Comparison of ENCODE assay signal across 21 cellular contexts in the genomic region with DNA sequence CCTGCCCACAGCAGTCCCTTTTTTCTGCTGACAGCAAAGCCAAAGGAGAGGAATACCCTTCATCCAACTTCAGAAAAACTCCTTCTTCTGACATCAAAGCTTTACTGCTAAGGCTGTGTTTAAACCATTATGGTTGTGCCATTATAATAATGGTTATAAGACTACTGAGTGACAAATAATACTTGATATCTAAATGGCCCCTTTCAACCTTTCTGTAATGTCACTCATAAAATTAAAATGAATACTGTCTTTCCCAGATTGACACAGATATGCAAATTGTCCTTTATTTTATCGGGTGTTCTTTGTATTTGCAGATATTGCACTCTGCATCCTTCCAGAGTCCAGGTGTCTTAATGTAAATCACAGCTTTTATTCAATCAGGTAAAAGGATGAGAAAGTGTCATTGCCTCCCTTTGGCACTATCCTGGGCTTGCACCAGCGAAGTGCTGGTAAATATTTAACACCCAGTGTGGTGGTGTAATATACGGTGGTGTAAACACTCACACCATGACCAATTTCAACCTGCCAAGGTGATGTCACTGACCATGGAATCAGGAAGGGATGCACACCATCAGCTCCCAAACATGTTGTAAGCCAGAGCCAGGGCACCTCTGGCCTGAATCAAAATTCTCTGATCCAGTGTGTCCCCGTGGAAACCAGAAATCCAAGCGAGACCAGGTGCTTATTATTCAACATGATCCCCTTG.
"Had no signal": no experiment of that assay in that cellular context is flagged by ENCODE, and none has a peak within 500 bp of the region (broad histone marks: within the 10 kb centered on the region; RNA-seq: fewer than 3 reads in every experiment).

No MANE protein-coding gene starts in this region.

- H3K9me3 ChIP-seq: heart right ventricle, left ventricle myocardium inferior, lower lobe of right lung, ovary, suprapubic skin, thyroid gland had no signal

- H3K27ac ChIP-seq: coronary artery, heart right ventricle, left ventricle myocardium inferior, lower lobe of right lung, neural progenitor cell, ovary, suprapubic skin, thyroid gland had no signal

- H3K4me2 ChIP-seq: neural progenitor cell, smooth muscle cell had no signal

- H2AFZ ChIP-seq: neural progenitor cell had no signal

- ATAC-seq: heart right ventricle, lower lobe of right lung, natural killer cell, right cardiac atrium had no signal

- H3K9ac ChIP-seq: neural progenitor cell had no signal

- H3K4me3 ChIP-seq: coronary artery, heart right ventricle, left ventricle myocardium inferior, lower lobe of right lung, neural progenitor cell, ovary, smooth muscle cell, suprapubic skin, thyroid gland had no signal

- H3K4me1 ChIP-seq: heart right ventricle, left ventricle myocardium inferior, lower lobe of right lung, neural progenitor cell, suprapubic skin, thyroid gland had no signal

- H3K36me3 ChIP-seq: heart right ventricle, left ventricle myocardium inferior, lower lobe of right lung, neural progenitor cell, ovary, suprapubic skin, thyroid gland had no signal

- H3K27me3 ChIP-seq: heart right ventricle, neural progenitor cell, ovary, suprapubic skin, thyroid gland had no signal

- FAIRE-seq: endothelial cell of umbilical vein, islet of Langerhans, urothelium cell line had no signal

- DNase-seq: effector CD4-positive, alpha-beta T cell; endodermal cell; foreskin melanocyte; heart right ventricle; hypothalamus; left ventricle myocardium inferior; lower lobe of right lung; natural killer cell; nucleus accumbens; ovary; right cardiac atrium; stimulated activated CD4-positive, alpha-beta T cell treated with anti-CD3 and anti-CD28 coated beads, Interleukin-2, amount 100 ng/mL, for 48 hours; stimulated activated naive CD4-positive, alpha-beta T cell treated with Interleukin-2 at 50 U/mL for 16 hours; thyroid gland had no signal
